In the genomic region with DNA sequence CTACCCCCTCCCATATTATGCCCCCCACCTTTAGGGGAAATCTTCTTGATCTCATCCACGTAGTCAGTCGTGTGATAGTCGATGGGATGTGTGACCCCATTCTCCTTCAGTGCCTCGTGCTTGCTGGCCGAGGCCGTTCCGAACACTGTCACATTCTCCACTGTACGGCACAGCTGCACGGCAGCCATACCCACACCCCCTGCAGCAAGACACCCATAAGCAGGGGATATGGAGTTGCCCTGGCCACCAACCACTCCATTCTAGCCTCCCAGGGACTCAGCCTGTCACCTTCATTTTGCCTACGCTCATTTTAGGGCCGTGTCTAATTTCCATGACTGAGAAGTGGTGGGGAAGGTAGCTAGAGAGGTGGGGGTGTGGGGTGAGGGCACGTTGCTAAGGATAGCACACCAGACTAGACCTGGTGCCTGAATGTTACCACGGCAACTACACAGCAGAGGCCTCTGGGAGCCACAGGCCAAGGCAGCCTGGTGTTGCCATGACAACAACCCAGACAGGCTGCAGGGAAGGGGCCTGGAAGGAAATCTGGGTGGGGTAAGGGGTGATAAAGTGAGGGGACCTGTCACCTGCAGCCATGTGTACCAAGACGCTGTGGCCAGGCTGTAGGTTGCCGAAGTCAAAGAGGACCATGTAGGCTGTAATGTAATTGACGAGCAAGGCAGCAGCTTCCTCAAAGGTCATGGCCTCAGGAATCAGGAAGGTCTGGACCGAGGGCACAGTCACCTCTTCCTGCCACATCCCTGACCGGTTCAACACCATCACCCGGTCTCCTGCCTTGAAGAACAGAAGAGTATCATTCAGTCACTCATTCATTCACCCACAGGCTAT, we compare ENCODE assay signal across 9 cellular contexts. TPM values are rescaled to one million over a fixed set of nuclear protein-coding genes. Genes with fewer than 3 reads are reported as not detected.
A peak's percentile ranks its signal among the peaks of the same experiment; 100 is the strongest.
DNase-seq lines count a peak whose midpoint lies in the region; ATAC-seq and TF ChIP-seq lines count a peak whose summit lies in the region.
"Had no signal": no experiment of that assay in that cellular context is flagged by ENCODE, and none has a peak within 500 bp of the region (broad histone marks: within the 10 kb centered on the region; RNA-seq: fewer than 3 reads in every experiment).

No MANE protein-coding gene starts in this region.

- TF ChIP-seq CTCF in body of pancreas (IDR thresholded peaks at IDR 0.05) (no peak), neural progenitor cell (IDR thresholded peaks at IDR 0.05) (no peak)

- intact Hi-C loops in body of pancreas (cut with DNase I), result loop anchor here (10.0 kb wide), 1 partner anchor 327 kb away; no protein-coding TSS in a partner anchor

- H3K36me3 ChIP-seq in Karpas-422 (ENCODE audit: insufficient read depth, low read length), result no peaks in the 10 kb centered on the region
- H3K36me3 ChIP-seq in body of pancreas (replicated peaks in 1 of 2; ENCODE audit: insufficient read depth in 1 of 2, low read depth in 2 of 2), result no peaks in the 10 kb centered on the region
- H3K36me3 ChIP-seq in neural progenitor cell, result no peaks in the 10 kb centered on the region

- H3K27ac ChIP-seq in Karpas-422 (ENCODE audit: low read length), result no peak overlapping the region
- H3K27ac ChIP-seq in body of pancreas, result peak overlapping the region in 1 of 4 donors; percentile 36
- no peak overlapping the region for H3K27ac ChIP-seq in neural progenitor cell

- H3K27me3 ChIP-seq in Karpas-422 (ENCODE audit: low read length), result no peaks in the 10 kb centered on the region
- no peaks in the 10 kb centered on the region for H3K27me3 ChIP-seq in body of pancreas
- no peaks in the 10 kb centered on the region for H3K27me3 ChIP-seq in neural progenitor cell

- H3K4me1 ChIP-seq in Karpas-422 (ENCODE audit: low read length), result peaks cover 18% of the 10 kb centered on the region
- H3K4me1 ChIP-seq in body of pancreas, result peaks cover 23% of the 10 kb centered on the region
- peaks cover 7% of the 10 kb centered on the region for H3K4me1 ChIP-seq in neural progenitor cell

- H3K9me3 ChIP-seq in Karpas-422 (ENCODE audit: low read length) (no peaks in the 10 kb centered on the region), body of pancreas (no peaks in the 10 kb centered on the region), neural progenitor cell (ENCODE audit: low read depth) (no peaks in the 10 kb centered on the region)

- DNase-seq in NCI-H1417 (lab: John Stamatoyannopoulos, UW), result peak; percentile 42 to 87 (median 56)
- DNase-seq in NCI-H1417 treated with DMSO at 0.1 percent for 48 hours (lab: John Stamatoyannopoulos, UW), result no peak
- DNase-seq in Karpas-422, result peak; percentile 72
- peak in 3 of 4 donors; percentile 37 to 58 (median 48) for DNase-seq in body of pancreas
- peak; percentile 77 for DNase-seq in neural progenitor cell (ENCODE audit: low spot score)
- no peak for DNase-seq in AG08396 (ENCODE audit: low spot score)
- no peak for DNase-seq in H4 (ENCODE audit: low spot score)
- DNase-seq: ACHN had no signal

- no peaks in the 10 kb centered on the region for H3K9me3 Mint-ChIP-seq in neural progenitor cell

- H2AFZ ChIP-seq in Karpas-422 (ENCODE audit: low read length) (no peak overlapping the region), neural progenitor cell (replicated peaks) (no peak overlapping the region)

- peaks cover 10% of the 10 kb centered on the region for H3K36me3 Mint-ChIP-seq in neural progenitor cell

- ATAC-seq in body of pancreas, result no peak
- ATAC-seq in HG02885 (IDR thresholded peaks at IDR 0.05; ENCODE audit: poor library complexity, unreplicated experiment), result no peak

- H3K9ac ChIP-seq in Karpas-422 (ENCODE audit: low read length) (no peak overlapping the region), neural progenitor cell (no peak overlapping the region)

- peaks cover 62% of the 10 kb centered on the region for H3K4me1 Mint-ChIP-seq in neural progenitor cell

- H3K4me2 ChIP-seq in Karpas-422 (ENCODE audit: low read depth, low read length, poor library complexity, severe bottlenecking) (peak overlapping the region; percentile 8), neural progenitor cell (no peak overlapping the region)

- H3K27me3 Mint-ChIP-seq in neural progenitor cell (ENCODE audit: insufficient read depth, low read depth), result peaks cover 3% of the 10 kb centered on the region

- no peaks in the 10 kb centered on the region for H3K9me2 ChIP-seq in Karpas-422 (replicated peaks; ENCODE audit: insufficient read depth, low read length)

- 65 to 73% methylated on average over 19 of the region's 19 CpGs for WGBS in body of pancreas, 2 donors

- H3F3A ChIP-seq in neural progenitor cell (ENCODE audit: low read depth), result peaks cover 19% of the 10 kb centered on the region

- H3K79me2 ChIP-seq in Karpas-422 (ENCODE audit: low read length) (peaks cover 13% of the 10 kb centered on the region; the same call in 1 of the 2 replicates), neural progenitor cell (ENCODE audit: low read depth) (peaks cover 41% of the 10 kb centered on the region)

- no peaks in the 10 kb centered on the region for H4K20me1 ChIP-seq in Karpas-422 (ENCODE audit: insufficient read depth, low read depth, low read length)
- H4K20me1 ChIP-seq in neural progenitor cell (ENCODE audit: low read depth), result peaks cover 28% of the 10 kb centered on the region

- no peak overlapping the region for H3K4me3 ChIP-seq in Karpas-422 (ENCODE audit: low read length)
- H3K4me3 ChIP-seq in body of pancreas, result no peak overlapping the region
- H3K4me3 ChIP-seq in neural progenitor cell, result no peak overlapping the region

- peak overlapping the region; percentile 93 for H3K27ac Mint-ChIP-seq in neural progenitor cell

- TF ChIP-seq POLR2A in body of pancreas (IDR thresholded peaks at IDR 0.05), result no peak

- H3K4me3 Mint-ChIP-seq in neural progenitor cell, result peak overlapping the region; percentile 37

RNA-seq across cellular contexts. Expression of a gene that starts 4.0 kb away (rescaled TPM):
- 45.7 and 55.1 TPM in 2 replicates for total RNA-seq in Karpas-422 (2014; rRNA removed; shearing (Covaris generic); ENCODE audit: low replicate concordance)
- total RNA-seq in body of pancreas (100 to 1,000 TPM in 1 of 2 donors, 10 to 100 TPM in 1; 83.7 to 101 TPM), neural progenitor cell (ENCODE audit: low replicate concordance) (94.7 and 185 TPM in 2 replicates)
- 104 and 118 TPM in 2 replicates for total RNA-seq in H4 (2014; rRNA removed; shearing (Covaris generic))

RNA-seq across cellular contexts. Expression of a gene that starts 6.8 kb away (rescaled TPM):
- total RNA-seq in Karpas-422 (2014; rRNA removed; shearing (Covaris generic); ENCODE audit: low replicate concordance), result 0.30 and 0.36 TPM in 2 replicates
- under 1 TPM; 0.33 to 0.52 TPM for total RNA-seq in body of pancreas
- 35.0 and 46.0 TPM in 2 replicates for total RNA-seq in neural progenitor cell (ENCODE audit: low replicate concordance)
- total RNA-seq in H4 (2014; rRNA removed; shearing (Covaris generic)), result not detected in 2 replicates

RNA-seq across cellular contexts. Expression of a gene that starts 11.6 kb away (rescaled TPM):
- total RNA-seq in Karpas-422 (2014; rRNA removed; shearing (Covaris generic); ENCODE audit: low replicate concordance), result 19.1 and 27.2 TPM in 2 replicates
- total RNA-seq in body of pancreas (10 to 100 TPM; 16.2 to 19.5 TPM), neural progenitor cell (ENCODE audit: low replicate concordance) (0.96 TPM in 1 of 2 replicates, not detected in the other)
- 66.7 and 80.2 TPM in 2 replicates for total RNA-seq in H4 (2014; rRNA removed; shearing (Covaris generic))

RNA-seq across cellular contexts. Expression of a gene that starts 20.0 kb away (rescaled TPM):
- total RNA-seq in Karpas-422 (2014; rRNA removed; shearing (Covaris generic); ENCODE audit: low replicate concordance), result 1,746 and 2,567 TPM in 2 replicates
- 100 to 1,000 TPM; 406 to 507 TPM for total RNA-seq in body of pancreas
- total RNA-seq in neural progenitor cell (ENCODE audit: low replicate concordance), result 1,535 and 1,934 TPM in 2 replicates
- total RNA-seq in H4 (2014; rRNA removed; shearing (Covaris generic)), result 1,450 and 1,519 TPM in 2 replicates

RNA-seq across cellular contexts. Expression of a gene that starts 37.9 kb away (rescaled TPM):
- total RNA-seq in Karpas-422 (2014; rRNA removed; shearing (Covaris generic); ENCODE audit: low replicate concordance), result 9.2 and 16.6 TPM in 2 replicates
- total RNA-seq in body of pancreas (10 to 100 TPM; 17.1 to 37.6 TPM), neural progenitor cell (ENCODE audit: low replicate concordance) (11.4 and 12.6 TPM in 2 replicates)
- 3.6 and 3.8 TPM in 2 replicates for total RNA-seq in H4 (2014; rRNA removed; shearing (Covaris generic))

Comparison
In these comparisons a context has a peak if more than half of its experiments do, and no peak if none do; other contexts are left out.
1. DNase-seq: peak in NCI-H1417 (3 of 3), Karpas-422 (single experiment), body of pancreas (3 of 4) and neural progenitor cell (single experiment); none in NCI-H1417 treated with DMSO at 0.1 percent for 48 hours (single experiment), AG08396 (single experiment) and H4 (single experiment).
2. RNA of a gene that starts 6.8 kb away (total RNA-seq): 35.0 to 46.0 TPM in neural progenitor cell; 0.33 to 0.52 TPM in body of pancreas, 0.30 to 0.36 TPM in Karpas-422 and not detected in H4; every median in the first group is over 10 times any median in the second.